In genomic region chr11:75697906-75698563, GRCh38 we compare ENCODE assay signal across 1 cellular context.
TF ChIP-seq lines count a peak whose summit lies in the region.

No MANE protein-coding gene starts in this region.

TF ChIP-seq in HepG2, 621 proteins besides CTCF, POLR2A, EP300 and RAD21:
- TF ChIP-seq ZNF775 (CRISPR knock-in tag; IDR thresholded peaks at IDR 0.05; ENCODE audit: borderline replicate concordance) (no peak), HNF4G (IDR thresholded peaks at IDR 0.05; ENCODE audit: borderline replicate concordance, low read depth, low read length) (peak; percentile 69), HNF4G (CRISPR knock-in tag; IDR thresholded peaks at IDR 0.05; ENCODE audit: borderline replicate concordance, low read depth) (no peak), RFX1 (IDR thresholded peaks at IDR 0.05) (no peak), DNMT1 (CRISPR knock-in tag; IDR thresholded peaks at IDR 0.05) (no peak), GATAD1 (CRISPR knock-in tag; IDR thresholded peaks at IDR 0.05) (no peak), HNF4A (CRISPR knock-in tag; IDR thresholded peaks at IDR 0.05) (peak; percentile 57), TEAD3 (CRISPR knock-in tag; optimal IDR thresholded peaks at IDR 0.05; ENCODE audit: borderline replicate concordance) (peak; percentile 57)
